Comparison of ENCODE assay signal across 2 cellular contexts in genomic region chr12:55970775-55971174, GRCh38.
TF ChIP-seq lines count a peak whose summit lies in the region.

No MANE protein-coding gene starts in this region.

TF ChIP-seq in IMR-90, 13 proteins besides CTCF, POLR2A, EP300 and RAD21:
- no peak for TF ChIP-seq CHD1 (IDR thresholded peaks at IDR 0.05; ENCODE audit: low read depth, low read length)
- TF ChIP-seq CEBPB (IDR thresholded peaks at IDR 0.05; ENCODE audit: low read depth, low read length), result peak; percentile 53
- TF ChIP-seq, protein P1, sequence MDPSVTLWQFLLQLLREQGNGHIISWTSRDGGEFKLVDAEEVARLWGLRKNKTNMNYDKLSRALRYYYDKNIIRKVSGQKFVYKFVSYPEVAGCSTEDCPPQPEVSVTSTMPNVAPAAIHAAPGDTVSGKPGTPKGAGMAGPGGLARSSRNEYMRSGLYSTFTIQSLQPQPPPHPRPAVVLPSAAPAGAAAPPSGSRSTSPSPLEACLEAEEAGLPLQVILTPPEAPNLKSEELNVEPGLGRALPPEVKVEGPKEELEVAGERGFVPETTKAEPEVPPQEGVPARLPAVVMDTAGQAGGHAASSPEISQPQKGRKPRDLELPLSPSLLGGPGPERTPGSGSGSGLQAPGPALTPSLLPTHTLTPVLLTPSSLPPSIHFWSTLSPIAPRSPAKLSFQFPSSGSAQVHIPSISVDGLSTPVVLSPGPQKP (IDR thresholded peaks at IDR 0.05; ENCODE audit: borderline replicate concordance, low read depth, low read length), result no peak
- TF ChIP-seq MAZ (IDR thresholded peaks at IDR 0.05; ENCODE audit: borderline replicate concordance, low read depth, low read length), result peak; percentile 56
- TF ChIP-seq MXI1 (IDR thresholded peaks at IDR 0.05; ENCODE audit: borderline replicate concordance, low read depth, low read length), result no peak
- TF ChIP-seq MAFK (IDR thresholded peaks at IDR 0.05; ENCODE audit: low read depth, low read length), result no peak
- TF ChIP-seq RFX5 (IDR thresholded peaks at IDR 0.05; ENCODE audit: low read depth, low read length), result no peak
- TF ChIP-seq USF2 (IDR thresholded peaks at IDR 0.05; ENCODE audit: low read depth, low read length), result no peak
- TF ChIP-seq FOS (IDR thresholded peaks at IDR 0.05; ENCODE audit: low read depth, low read length), result 0 out of 2 replicates have a peak, but pooled peaks have one; percentile 58
- no peak for TF ChIP-seq SMC3 (IDR thresholded peaks at IDR 0.05; ENCODE audit: low read depth, low read length)
- no peak for TF ChIP-seq BHLHE40 (IDR thresholded peaks at IDR 0.05; ENCODE audit: low read depth, low read length)
- TF ChIP-seq NFE2L2 (IDR thresholded peaks at IDR 0.05; ENCODE audit: low read depth, low read length), result no peak

TF ChIP-seq in GM12878, 131 proteins besides CTCF, POLR2A, EP300 and RAD21:
- no peak for TF ChIP-seq LARP7 (IDR thresholded peaks at IDR 0.05)
- no peak for TF ChIP-seq SRF (IDR thresholded peaks at IDR 0.05; ENCODE audit: low read depth in 2 of 2, low read length in 2 of 2)
- peak; percentile 61 for TF ChIP-seq ATF7 (IDR thresholded peaks at IDR 0.05; ENCODE audit: low read depth)
- no peak for TF ChIP-seq PML (IDR thresholded peaks at IDR 0.05; ENCODE audit: low read length)
- TF ChIP-seq JUND (IDR thresholded peaks at IDR 0.05; ENCODE audit: low read depth, low read length), result no peak
- peak; percentile 88 for TF ChIP-seq NR2F1 (conservative IDR thresholded peaks at IDR 0.05)
- no peak for TF ChIP-seq FOS (IDR thresholded peaks at IDR 0.05; ENCODE audit: borderline replicate concordance, extremely low read depth, insufficient read length)
- TF ChIP-seq ZNF687 (IDR thresholded peaks at IDR 0.05), result 0 out of 2 replicates have a peak, but pooled peaks have one; percentile 19
- TF ChIP-seq, protein P2, sequence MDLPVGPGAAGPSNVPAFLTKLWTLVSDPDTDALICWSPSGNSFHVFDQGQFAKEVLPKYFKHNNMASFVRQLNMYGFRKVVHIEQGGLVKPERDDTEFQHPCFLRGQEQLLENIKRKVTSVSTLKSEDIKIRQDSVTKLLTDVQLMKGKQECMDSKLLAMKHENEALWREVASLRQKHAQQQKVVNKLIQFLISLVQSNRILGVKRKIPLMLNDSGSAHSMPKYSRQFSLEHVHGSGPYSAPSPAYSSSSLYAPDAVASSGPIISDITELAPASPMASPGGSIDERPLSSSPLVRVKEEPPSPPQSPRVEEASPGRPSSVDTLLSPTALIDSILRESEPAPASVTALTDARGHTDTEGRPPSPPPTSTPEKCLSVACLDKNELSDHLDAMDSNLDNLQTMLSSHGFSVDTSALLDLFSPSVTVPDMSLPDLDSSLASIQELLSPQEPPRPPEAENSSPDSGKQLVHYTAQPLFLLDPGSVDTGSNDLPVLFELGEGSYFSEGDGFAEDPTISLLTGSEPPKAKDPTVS (IDR thresholded peaks at IDR 0.05; ENCODE audit: low read depth, low read length), result no peak
- TF ChIP-seq SMC3 (IDR thresholded peaks at IDR 0.05; ENCODE audit: borderline replicate concordance, low read length), result no peak
- TF ChIP-seq CREB1 (IDR thresholded peaks at IDR 0.05; ENCODE audit: low read depth), result no peak
- TF ChIP-seq NKRF (conservative IDR thresholded peaks at IDR 0.05), result no peak
- TF ChIP-seq IKZF2 (IDR thresholded peaks at IDR 0.05), result peak; percentile 29 to 70; a peak in 2 of 4 replicates
- TF ChIP-seq KDM1A (IDR thresholded peaks at IDR 0.05; ENCODE audit: borderline replicate concordance), result no peak
- peak; percentile 20; the same call in 1 of the 2 replicates for TF ChIP-seq PKNOX1 (IDR thresholded peaks at IDR 0.05)
- TF ChIP-seq IKZF1 (conservative IDR thresholded peaks at IDR 0.05), result peak; percentile 60
- 0 out of 2 replicates have a peak, but pooled peaks have one; percentile 41 for TF ChIP-seq POLR2AphosphoS5 (IDR thresholded peaks at IDR 0.05; ENCODE audit: low read length)
- no peak for TF ChIP-seq SMAD1 (IDR thresholded peaks at IDR 0.05; ENCODE audit: low read depth, partially characterized antibody)
- no peak for TF ChIP-seq SPI1 (IDR thresholded peaks at IDR 0.05; ENCODE audit: borderline replicate concordance, insufficient read depth, low read depth, low read length)
- no peak for TF ChIP-seq BCL11A (IDR thresholded peaks at IDR 0.05; ENCODE audit: low read depth, low read length)
- TF ChIP-seq CBX3 (IDR thresholded peaks at IDR 0.05; ENCODE audit: borderline replicate concordance, low read depth), result no peak
- peak; percentile 85 for TF ChIP-seq MEF2B (IDR thresholded peaks at IDR 0.05; ENCODE audit: partially characterized antibody, poor library complexity, severe bottlenecking)
- TF ChIP-seq CHD2 (IDR thresholded peaks at IDR 0.05; ENCODE audit: borderline replicate concordance, low read depth, low read length), result no peak
- TF ChIP-seq STAT1 (conservative IDR thresholded peaks at IDR 0.05), result no peak
- peak in 1 of 2 experiments; percentile 21; a peak in 1 of 4 replicates for TF ChIP-seq BHLHE40 (IDR thresholded peaks at IDR 0.05; ENCODE audit: borderline replicate concordance in 1 of 2, low read depth in 2 of 2, low read length in 1 of 2)
- no peak for TF ChIP-seq SUZ12 (IDR thresholded peaks at IDR 0.05; ENCODE audit: unreplicated experiment)
- TF ChIP-seq TBL1XR1 (IDR thresholded peaks at IDR 0.05; ENCODE audit: low read depth, low read length), result no peak
- no peak for TF ChIP-seq CBFB (IDR thresholded peaks at IDR 0.05; ENCODE audit: low read depth)
- no peak for TF ChIP-seq CHD4 (IDR thresholded peaks at IDR 0.05)
